13 cellular contexts compared by ENCODE assay signal in genomic region chr6:148969679-148970078, GRCh38.
DNase-seq lines count a peak whose midpoint lies in the region; ATAC-seq and TF ChIP-seq lines count a peak whose summit lies in the region.
"Had no signal": no experiment of that assay in that cellular context is flagged by ENCODE, and none has a peak within 500 bp of the region (broad histone marks: within the 10 kb centered on the region; RNA-seq: fewer than 3 reads in every experiment).

No MANE protein-coding gene starts in this region.

- POLR2A ChIA-PET in activated CD4-positive, alpha-beta memory T cell treated with anti-CD3 and anti-CD28 coated beads for 36 hours (lab: Charles Lee), result no interaction called here

- ATAC-seq in GM18498 (IDR thresholded peaks at IDR 0.05; ENCODE audit: unreplicated experiment), result no peak
- ATAC-seq: activated CD8-positive, alpha-beta memory T cell treated with anti-CD3 and anti-CD28 coated beads, Interleukin-2, amount 10 ng/mL, durations not matched to agents 7 days and 5 days had no signal

- no peak overlapping the region for H3K27ac Mint-ChIP-seq in activated CD4-positive, alpha-beta memory T cell treated with anti-CD3 and anti-CD28 coated beads for 36 hours
- H3K27ac Mint-ChIP-seq: activated CD8-positive, alpha-beta memory T cell treated with anti-CD3 and anti-CD28 coated beads, Interleukin-2, amount 10 ng/mL, durations not matched to agents 7 days and 5 days had no signal

- DNase-seq in AG08396 (ENCODE audit: low spot score) (peak; percentile 76), NCI-H128 (lab: John Stamatoyannopoulos, UW; ENCODE audit: unreplicated experiment) (peak; percentile 87), astrocyte of the cerebellum (ENCODE audit: low read depth) (peak; percentile 95), NOMO-1 treated with DMSO at 0.1 percent for 48 hours (lab: John Stamatoyannopoulos, UW; ENCODE audit: unreplicated experiment) (no peak), NAMALWA (ENCODE audit: low spot score) (no peak)
- no peak for DNase-seq in activated CD4-positive, alpha-beta memory T cell treated with anti-CD3 and anti-CD28 coated beads for 36 hours
- DNase-seq: activated CD8-positive, alpha-beta memory T cell treated with anti-CD3 and anti-CD28 coated beads, Interleukin-2, amount 10 ng/mL, durations not matched to agents 7 days and 5 days; foreskin fibroblast; mammary epithelial cell; stimulated activated naive CD4-positive, alpha-beta T cell; SW 1271 had no signal

- H3K27ac ChIP-seq in iPS-20b (ENCODE audit: low read length), result peak overlapping the region; percentile 53

- H3K4me3 ChIP-seq in astrocyte of the cerebellum (ENCODE audit: low read depth, low read length) (no peak overlapping the region), iPS-20b (ENCODE audit: low read length) (no peak overlapping the region)

- CTCF ChIA-PET in activated CD4-positive, alpha-beta memory T cell treated with anti-CD3 and anti-CD28 coated beads for 36 hours (lab: Charles Lee), result no interaction called here

- no peaks in the 10 kb centered on the region for H3K27me3 ChIP-seq in iPS-20b (ENCODE audit: insufficient read depth, low read length)

- peaks cover 56% of the 10 kb centered on the region for H3K4me1 ChIP-seq in iPS-20b (ENCODE audit: insufficient read depth, low read length)

- TF ChIP-seq CTCF in astrocyte of the cerebellum (IDR thresholded peaks at IDR 0.05; ENCODE audit: low read depth, low read length, missing control alignments), result no peak

- H3K27me3 Mint-ChIP-seq in activated CD4-positive, alpha-beta memory T cell treated with anti-CD3 and anti-CD28 coated beads for 36 hours, result no peaks in the 10 kb centered on the region

- peak overlapping the region; percentile 36; the same call in 1 of the 2 replicates for H3K9ac ChIP-seq in iPS-20b (ENCODE audit: low read depth, low read length)

- no peaks in the 10 kb centered on the region for H3K9me3 Mint-ChIP-seq in activated CD4-positive, alpha-beta memory T cell treated with anti-CD3 and anti-CD28 coated beads for 36 hours

- in situ Hi-C loops in astrocyte of the cerebellum (cut with HindIII; ENCODE audit: low sequenced_read_pairs), result no loop called here

- no peak overlapping the region for H3K4me3 Mint-ChIP-seq in activated CD4-positive, alpha-beta memory T cell treated with anti-CD3 and anti-CD28 coated beads for 36 hours
- H3K4me3 Mint-ChIP-seq: activated CD8-positive, alpha-beta memory T cell treated with anti-CD3 and anti-CD28 coated beads, Interleukin-2, amount 10 ng/mL, durations not matched to agents 7 days and 5 days had no signal

- intact Hi-C loops in activated CD4-positive, alpha-beta memory T cell treated with anti-CD3 and anti-CD28 coated beads for 36 hours (cut with micrococcal nuclease), result no loop called here

- H3K4me1 Mint-ChIP-seq in activated CD4-positive, alpha-beta memory T cell treated with anti-CD3 and anti-CD28 coated beads for 36 hours (ENCODE audit: low read depth), result no peaks in the 10 kb centered on the region
- H3K4me1 Mint-ChIP-seq: activated CD8-positive, alpha-beta memory T cell treated with anti-CD3 and anti-CD28 coated beads, Interleukin-2, amount 10 ng/mL, durations not matched to agents 7 days and 5 days had no signal

- H3K36me3 ChIP-seq in iPS-20b (ENCODE audit: insufficient read depth, low read depth, low read length), result peaks cover 1% of the 10 kb centered on the region; the same call in 1 of the 2 replicates

- no peaks in the 10 kb centered on the region for H3K9me3 ChIP-seq in iPS-20b (ENCODE audit: insufficient read depth, low read depth, low read length)

- H3K36me3 Mint-ChIP-seq in activated CD4-positive, alpha-beta memory T cell treated with anti-CD3 and anti-CD28 coated beads for 36 hours, result no peaks in the 10 kb centered on the region
- H3K36me3 Mint-ChIP-seq: activated CD8-positive, alpha-beta memory T cell treated with anti-CD3 and anti-CD28 coated beads, Interleukin-2, amount 10 ng/mL, durations not matched to agents 7 days and 5 days had no signal

Comparison
In these comparisons a context has a peak if more than half of its experiments do, and no peak if none do; other contexts are left out.
1. DNase-seq: peak in AG08396 (single experiment), NCI-H128 (single experiment) and astrocyte of the cerebellum (single experiment); none in activated CD4-positive, alpha-beta memory T cell treated with anti-CD3 and anti-CD28 coated beads for 36 hours (single experiment), NOMO-1 treated with DMSO at 0.1 percent for 48 hours (single experiment) and NAMALWA (single experiment).